ENCODE assay signal across 2 cellular contexts in genomic region chr20:23152308-23152892, GRCh38.
TF ChIP-seq lines count a peak whose summit lies in the region.

No MANE protein-coding gene starts in this region.

TF ChIP-seq in SK-N-SH, 30 proteins besides CTCF, POLR2A, EP300 and RAD21 (continued from another document):
- TF ChIP-seq USF1 (IDR thresholded peaks at IDR 0.05; ENCODE audit: borderline replicate concordance, low read depth): no peak
- no peak for TF ChIP-seq FOSL2 (IDR thresholded peaks at IDR 0.05; ENCODE audit: borderline replicate concordance, low read depth)
- no peak for TF ChIP-seq IRF3 (IDR thresholded peaks at IDR 0.05; ENCODE audit: low read depth, low read length)
- no peak for TF ChIP-seq MAX (IDR thresholded peaks at IDR 0.05; ENCODE audit: low read depth)
- no peak for TF ChIP-seq YY1 (IDR thresholded peaks at IDR 0.05; ENCODE audit: low read depth)
- TF ChIP-seq RXRA (IDR thresholded peaks at IDR 0.05; ENCODE audit: borderline replicate concordance, low read depth): no peak; the same call in 1 of the 2 replicates
- no peak for TF ChIP-seq GATA2 (CRISPR knock-in tag; IDR thresholded peaks at IDR 0.05)
- no peak for TF ChIP-seq RCOR1 (IDR thresholded peaks at IDR 0.05; ENCODE audit: low read length)
- peak; percentile 70 for TF ChIP-seq TCF12 (IDR thresholded peaks at IDR 0.05)
- TF ChIP-seq NFIC (IDR thresholded peaks at IDR 0.05; ENCODE audit: borderline replicate concordance): no peak
- 0 out of 2 replicates have a peak, but pooled peaks have one; percentile 2 for TF ChIP-seq GABPA (IDR thresholded peaks at IDR 0.05; ENCODE audit: low read depth)
- TF ChIP-seq JUND (IDR thresholded peaks at IDR 0.05): 0 out of 2 replicates have a peak, but pooled peaks have one; percentile 7
- 0 out of 2 replicates have a peak, but pooled peaks have one; percentile 25 for TF ChIP-seq PBX3 (IDR thresholded peaks at IDR 0.05)
- TF ChIP-seq ELF1 (IDR thresholded peaks at IDR 0.05): no peak
- no peak for TF ChIP-seq REST (IDR thresholded peaks at IDR 0.05; ENCODE audit: low read depth, low read length)
- no peak for TF ChIP-seq TEAD4 (IDR thresholded peaks at IDR 0.05; ENCODE audit: borderline replicate concordance, insufficient read depth)
- TF ChIP-seq NRF1 (IDR thresholded peaks at IDR 0.05; ENCODE audit: low read depth, low read length): no peak
- TF ChIP-seq MXI1 (IDR thresholded peaks at IDR 0.05; ENCODE audit: low read depth, low read length): no peak
- no peak for TF ChIP-seq RFX5 (IDR thresholded peaks at IDR 0.05; ENCODE audit: low read length)
- TF ChIP-seq FOXM1 (IDR thresholded peaks at IDR 0.05; ENCODE audit: low read depth): no peak
- TF ChIP-seq MEF2A (IDR thresholded peaks at IDR 0.05; ENCODE audit: borderline replicate concordance, low read depth): peak; percentile 68; the same call in 1 of the 2 replicates
- no peak for TF ChIP-seq EZH2phosphoT487 (IDR thresholded peaks at IDR 0.05; ENCODE audit: borderline replicate concordance, low read depth)
- TF ChIP-seq ZBTB33 (IDR thresholded peaks at IDR 0.05; ENCODE audit: borderline replicate concordance, low read depth): no peak

TF ChIP-seq in GM23338, 12 proteins besides CTCF, POLR2A, EP300 and RAD21 (continued from another document):
- TF ChIP-seq ZNF462 (CRISPR knock-in tag; IDR thresholded peaks at IDR 0.05) (no peak), NANOG (IDR thresholded peaks at IDR 0.05; ENCODE audit: borderline replicate concordance) (no peak), ZNF114 (CRISPR knock-in tag; IDR thresholded peaks at IDR 0.05) (no peak), POLR2AphosphoS5 (IDR thresholded peaks at IDR 0.05; ENCODE audit: low read depth) (no peak), JUNB (IDR thresholded peaks at IDR 0.05; ENCODE audit: unreplicated experiment) (no peak), EZH2 (IDR thresholded peaks at IDR 0.05; ENCODE audit: low read depth, unreplicated experiment) (no peak), REST (IDR thresholded peaks at IDR 0.05; ENCODE audit: unreplicated experiment) (no peak), EZH2phosphoT487 (IDR thresholded peaks at IDR 0.05; ENCODE audit: unreplicated experiment) (no peak)
